In the genomic region with DNA sequence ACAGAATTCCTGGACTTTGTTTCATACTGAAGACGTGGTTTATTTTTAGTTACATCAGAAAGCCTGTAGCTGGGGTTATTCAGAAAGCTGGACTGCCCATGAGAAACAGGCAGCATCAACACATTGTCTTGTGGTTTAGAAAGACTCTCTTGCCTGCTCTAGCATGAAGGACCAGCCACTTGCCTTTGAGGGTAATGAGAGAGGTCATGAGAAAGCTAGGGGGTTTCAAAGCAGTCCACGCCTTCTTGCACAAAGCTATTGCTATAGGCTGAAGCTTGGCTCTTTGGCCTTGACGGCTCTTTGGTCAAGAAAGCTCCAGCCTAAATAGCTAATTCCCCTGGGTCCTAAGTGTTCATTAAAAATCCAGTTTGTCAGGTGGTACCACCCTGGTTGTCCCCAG, we compare ENCODE assay signal across 22 cellular contexts.
DNase-seq lines count a peak whose midpoint lies in the region; ATAC-seq and TF ChIP-seq lines count a peak whose summit lies in the region.
"Had no signal": no experiment of that assay in that cellular context is flagged by ENCODE, and none has a peak within 500 bp of the region (broad histone marks: within the 10 kb centered on the region; RNA-seq: fewer than 3 reads in every experiment).

No MANE protein-coding gene starts in this region.

- H3K4me1 ChIP-seq in testis: no peaks in the 10 kb centered on the region
- H3K4me1 ChIP-seq: esophagus muscularis mucosa, SJSA1 had no signal

- H3K27ac ChIP-seq in testis: no peak overlapping the region
- H3K27ac ChIP-seq: esophagus muscularis mucosa, PC-9, SJSA1 had no signal

- no peaks in the 10 kb centered on the region for H3K36me3 ChIP-seq in testis (ENCODE audit: low read depth, missing control alignments)
- H3K36me3 ChIP-seq: esophagus muscularis mucosa, SJSA1 had no signal

- ATAC-seq in GM21825 (IDR thresholded peaks at IDR 0.05; ENCODE audit: unreplicated experiment): peak; percentile 68
- ATAC-seq in HG03460 (IDR thresholded peaks at IDR 0.05; ENCODE audit: unreplicated experiment): peak; percentile 64
- ATAC-seq in SK-N-SH treated with all-trans-retinoic acid at 6 μM for 48 hours: no peak

- WGBS in testis, 2 donors: 82 to 84% methylated on average over 3 of the region's 3 CpGs

- TF ChIP-seq POLR2A in testis (IDR thresholded peaks at IDR 0.05): no peak

- H3K27me3 ChIP-seq in testis: no peaks in the 10 kb centered on the region
- H3K27me3 ChIP-seq: esophagus muscularis mucosa had no signal

- no peak overlapping the region for H3K4me3 ChIP-seq in testis
- H3K4me3 ChIP-seq: esophagus muscularis mucosa, PC-9, SJSA1, skin epidermis had no signal

- intact Hi-C loops in testis (cut with DNase I; ENCODE audit: low total_unique reads): no loop called here

- no peak for TF ChIP-seq CTCF in testis (IDR thresholded peaks at IDR 0.05)

- H3K9me3 ChIP-seq in testis: no peaks in the 10 kb centered on the region
- H3K9me3 ChIP-seq: SJSA1 had no signal

- peak; percentile 50 to 81 for DNase-seq in NCI-H526 (lab: John Stamatoyannopoulos, UW)
- no peak for DNase-seq in NCI-H526 treated with DMSO at 0.1 percent for 48 hours (lab: John Stamatoyannopoulos, UW)
- DNase-seq in NCI-H128 (lab: John Stamatoyannopoulos, UW; ENCODE audit: unreplicated experiment): no peak
- no peak for DNase-seq in testis
- no peak for DNase-seq in islet precursor cell
- DNase-seq: activated CD4-positive, alpha-beta T cell treated with anti-CD3 and anti-CD28 coated beads for 1 hour; C1 segment of cervical spinal cord; effector memory CD4-positive, alpha-beta T cell; left colon; midbrain; NCI-H1105 treated with DMSO at 0.1 percent for 48 hours; NCI-H748 treated with DMSO at 0.1 percent for 48 hours; nephron progenitor cell; PC-9; stimulated activated CD4-positive, alpha-beta T cell treated with anti-CD3 and anti-CD28 coated beads, Interleukin-4, amount 100 ng/mL, for 24 hours; T-helper 9 cell had no signal

TF ChIP-seq in SK-N-SH treated with all-trans-retinoic acid at 6 μM for 48 hours, 23 proteins besides CTCF, POLR2A, EP300 and RAD21:
- TF ChIP-seq, protein P1, sequence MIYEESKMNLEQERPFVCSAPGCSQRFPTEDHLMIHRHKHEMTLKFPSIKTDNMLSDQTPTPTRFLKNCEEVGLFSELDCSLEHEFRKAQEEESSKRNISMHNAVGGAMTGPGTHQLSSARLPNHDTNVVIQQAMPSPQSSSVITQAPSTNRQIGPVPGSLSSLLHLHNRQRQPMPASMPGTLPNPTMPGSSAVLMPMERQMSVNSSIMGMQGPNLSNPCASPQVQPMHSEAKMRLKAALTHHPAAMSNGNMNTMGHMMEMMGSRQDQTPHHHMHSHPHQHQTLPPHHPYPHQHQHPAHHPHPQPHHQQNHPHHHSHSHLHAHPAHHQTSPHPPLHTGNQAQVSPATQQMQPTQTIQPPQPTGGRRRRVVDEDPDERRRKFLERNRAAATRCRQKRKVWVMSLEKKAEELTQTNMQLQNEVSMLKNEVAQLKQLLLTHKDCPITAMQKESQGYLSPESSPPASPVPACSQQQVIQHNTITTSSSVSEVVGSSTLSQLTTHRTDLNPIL (CRISPR knock-in tag; IDR thresholded peaks at IDR 0.05; ENCODE audit: low read depth): no peak
- TF ChIP-seq TCF4 (CRISPR knock-in tag; IDR thresholded peaks at IDR 0.05; ENCODE audit: borderline replicate concordance): no peak
- TF ChIP-seq GLIS3 (CRISPR knock-in tag; IDR thresholded peaks at IDR 0.05): no peak
- TF ChIP-seq, protein P2, sequence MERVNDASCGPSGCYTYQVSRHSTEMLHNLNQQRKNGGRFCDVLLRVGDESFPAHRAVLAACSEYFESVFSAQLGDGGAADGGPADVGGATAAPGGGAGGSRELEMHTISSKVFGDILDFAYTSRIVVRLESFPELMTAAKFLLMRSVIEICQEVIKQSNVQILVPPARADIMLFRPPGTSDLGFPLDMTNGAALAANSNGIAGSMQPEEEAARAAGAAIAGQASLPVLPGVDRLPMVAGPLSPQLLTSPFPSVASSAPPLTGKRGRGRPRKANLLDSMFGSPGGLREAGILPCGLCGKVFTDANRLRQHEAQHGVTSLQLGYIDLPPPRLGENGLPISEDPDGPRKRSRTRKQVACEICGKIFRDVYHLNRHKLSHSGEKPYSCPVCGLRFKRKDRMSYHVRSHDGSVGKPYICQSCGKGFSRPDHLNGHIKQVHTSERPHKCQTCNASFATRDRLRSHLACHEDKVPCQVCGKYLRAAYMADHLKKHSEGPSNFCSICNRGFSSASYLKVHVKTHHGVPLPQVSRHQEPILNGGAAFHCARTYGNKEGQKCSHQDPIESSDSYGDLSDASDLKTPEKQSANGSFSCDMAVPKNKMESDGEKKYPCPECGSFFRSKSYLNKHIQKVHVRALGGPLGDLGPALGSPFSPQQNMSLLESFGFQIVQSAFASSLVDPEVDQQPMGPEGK (CRISPR knock-in tag; IDR thresholded peaks at IDR 0.05; ENCODE audit: borderline replicate concordance): no peak
- TF ChIP-seq RARB (CRISPR knock-in tag; IDR thresholded peaks at IDR 0.05): no peak
- TF ChIP-seq ZNF8 (CRISPR knock-in tag; IDR thresholded peaks at IDR 0.05): no peak
- no peak for TF ChIP-seq PPARA (CRISPR knock-in tag; IDR thresholded peaks at IDR 0.05; ENCODE audit: borderline replicate concordance)
- TF ChIP-seq ZC3H10 (CRISPR knock-in tag; IDR thresholded peaks at IDR 0.05): no peak
- TF ChIP-seq ZFP3 (CRISPR knock-in tag; IDR thresholded peaks at IDR 0.05): no peak
- TF ChIP-seq OSR1 (CRISPR knock-in tag; IDR thresholded peaks at IDR 0.05): no peak
- no peak for TF ChIP-seq SNAI2 (CRISPR knock-in tag; IDR thresholded peaks at IDR 0.05)
- no peak for TF ChIP-seq ISL1 (CRISPR knock-in tag; IDR thresholded peaks at IDR 0.05)
- no peak for TF ChIP-seq ZNF70 (CRISPR knock-in tag; IDR thresholded peaks at IDR 0.05)
- no peak for TF ChIP-seq TOX (CRISPR knock-in tag; IDR thresholded peaks at IDR 0.05; ENCODE audit: borderline replicate concordance)
- TF ChIP-seq ARNTL (CRISPR knock-in tag; IDR thresholded peaks at IDR 0.05; ENCODE audit: borderline replicate concordance, low read depth): no peak
- TF ChIP-seq ESRRG (CRISPR knock-in tag; IDR thresholded peaks at IDR 0.05): no peak
- TF ChIP-seq CSDC2 (CRISPR knock-in tag; IDR thresholded peaks at IDR 0.05): no peak
TF ChIP-seq in SK-N-SH treated with all-trans-retinoic acid at 6 μM for 48 hours: peak in this region for 0.

Comparison
In these comparisons a context has a peak if more than half of its experiments do, and no peak if none do; other contexts are left out.
1. DNase-seq: peak in NCI-H526 (2 of 2); none in NCI-H526 treated with DMSO at 0.1 percent for 48 hours (single experiment), NCI-H128 (single experiment), testis (single experiment) and islet precursor cell (single experiment).